14 cellular contexts compared by ENCODE assay signal in genomic region chr17:62657664-62658063, GRCh38.
"Had no signal": no experiment of that assay in that cellular context is flagged by ENCODE, and none has a peak within 500 bp of the region (broad histone marks: within the 10 kb centered on the region; RNA-seq: fewer than 3 reads in every experiment).

No MANE protein-coding gene starts in this region.

- ATAC-seq: gastroesophageal sphincter, heart right ventricle, pancreas had no signal

- H3K4me3 ChIP-seq: gastroesophageal sphincter, heart right ventricle, left ventricle myocardium inferior, pancreas, thyroid gland had no signal

- H3K9me3 ChIP-seq: neutrophil, pancreas, thyroid gland had no signal

- H3K4me1 ChIP-seq: pancreas had no signal

- H3K27me3 ChIP-seq: heart right ventricle, pancreas, thyroid gland had no signal

- H3K27ac ChIP-seq: gastroesophageal sphincter, heart right ventricle, left ventricle myocardium inferior, neutrophil, pancreas, thyroid gland had no signal

- DNase-seq: activated CD4-positive, alpha-beta T cell treated with anti-CD3 and anti-CD28 coated beads, Interleukin-2, amount 50 U/mL, for 1 hour; activated CD4-positive, CD25-positive, alpha-beta regulatory T cell treated with anti-CD3 and anti-CD28 coated beads, Interleukin-2, amount 50 U/mL, for 72 hours; activated CD8-positive, alpha-beta memory T cell treated with anti-CD3 and anti-CD28 coated beads for 24 hours; activated CD8-positive, alpha-beta memory T cell treated with anti-CD3 and anti-CD28 coated beads, Interleukin-2, amount 50 U/mL, for 48 hours; activated naive CD8-positive, alpha-beta T cell treated with anti-CD3 and anti-CD28 coated beads, Interleukin-2, amount 10 ng/mL, durations not matched to agents 7 days and 5 days; amygdala; heart right ventricle; left ventricle myocardium inferior; pancreas; stimulated activated naive CD4-positive, alpha-beta T cell treated with Interleukin-2 at 50 U/mL for 16 hours; thyroid gland had no signal

- H3K4me3 Mint-ChIP-seq: activated naive CD8-positive, alpha-beta T cell treated with anti-CD3 and anti-CD28 coated beads, Interleukin-2, amount 10 ng/mL, durations not matched to agents 7 days and 5 days; T-helper 1 cell treated with Interleukin-12 subunit alpha and Interleukin-12 subunit beta and Interleukin-4 antibody, amounts not matched to agents 30 μg/mL and 1 μg/mL, for 36 hours had no signal

- H3K27ac Mint-ChIP-seq: activated naive CD8-positive, alpha-beta T cell treated with anti-CD3 and anti-CD28 coated beads, Interleukin-2, amount 10 ng/mL, durations not matched to agents 7 days and 5 days; T-helper 1 cell treated with Interleukin-12 subunit alpha and Interleukin-12 subunit beta and Interleukin-4 antibody, amounts not matched to agents 30 μg/mL and 1 μg/mL, for 36 hours had no signal

- H3K36me3 ChIP-seq: gastroesophageal sphincter, heart right ventricle, neutrophil, pancreas, thyroid gland had no signal
